14 cellular contexts compared by ENCODE assay signal in the genomic region with DNA sequence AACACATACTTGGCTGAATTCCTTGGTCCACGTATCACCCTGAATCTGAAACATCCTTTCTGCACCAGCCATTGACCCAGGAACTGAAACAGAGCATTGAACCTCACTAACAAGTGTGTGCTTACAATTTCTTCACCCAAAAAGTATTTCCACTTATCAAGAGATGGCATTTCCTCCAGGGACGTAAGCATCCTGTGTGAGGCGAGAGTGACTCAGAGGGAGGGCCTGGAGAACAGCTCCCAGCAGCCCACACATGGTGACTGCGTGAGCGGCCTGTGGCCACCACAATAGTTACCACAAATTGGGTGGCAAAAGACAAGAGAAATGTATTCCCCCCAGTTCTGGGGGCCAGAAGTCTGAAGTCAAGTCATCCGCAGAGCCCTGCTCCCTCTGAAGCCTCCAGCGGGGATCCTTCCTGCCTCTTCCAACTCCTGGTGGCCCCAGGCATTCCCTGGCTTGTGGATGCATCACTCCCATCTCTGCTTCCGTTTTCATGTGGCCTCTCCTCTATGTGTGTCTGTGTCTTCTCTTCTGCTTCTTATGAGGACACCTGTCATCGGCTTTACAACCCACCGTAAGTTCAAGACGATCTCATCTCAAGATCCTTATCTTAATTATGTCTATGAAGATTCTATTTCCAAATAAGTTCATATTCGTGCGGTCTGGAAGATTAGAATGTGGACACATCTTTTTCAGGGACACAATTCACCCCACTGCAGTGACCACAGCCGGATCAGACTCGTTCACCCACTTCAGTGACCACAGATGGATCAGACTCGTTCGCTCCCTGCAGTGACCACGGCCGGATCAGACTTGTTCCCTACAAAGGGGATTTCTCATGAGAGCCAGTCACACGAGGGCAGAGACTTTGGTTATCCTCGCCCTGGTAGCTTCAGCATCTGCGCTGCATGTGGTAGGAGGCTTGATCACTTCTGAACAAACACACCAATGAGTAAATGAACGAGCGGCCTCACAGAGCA.
DNase-seq lines count a peak whose midpoint lies in the region; ATAC-seq, FAIRE-seq and TF ChIP-seq lines count a peak whose summit lies in the region.
"Had no signal": no experiment of that assay in that cellular context is flagged by ENCODE, and none has a peak within 500 bp of the region (broad histone marks: within the 10 kb centered on the region; RNA-seq: fewer than 3 reads in every experiment).

No MANE protein-coding gene starts in this region.

- CTCF ChIA-PET in A549 (lab: Yijun Ruan, JAX) = no interaction called here

- H3K4me1 ChIP-seq in A549 = peaks cover 13% of the 10 kb centered on the region; the same call in 1 of the 3 replicates
- peaks cover 45% of the 10 kb centered on the region for H3K4me1 ChIP-seq in GM23248 (ENCODE audit: insufficient read depth)
- H3K4me1 ChIP-seq in esophagus squamous epithelium = peaks cover 0 to 11% (median 9%) of the 10 kb centered on the region in 3 donors
- H3K4me1 ChIP-seq: colonic mucosa, psoas muscle had no signal

- H3K27me3 ChIP-seq in GM23248 (replicated peaks; ENCODE audit: insufficient read depth) = no peaks in the 10 kb centered on the region
- H3K27me3 ChIP-seq in esophagus squamous epithelium = peaks cover 0 to 6% (median 0%) of the 10 kb centered on the region in 4 donors
- H3K27me3 ChIP-seq: colonic mucosa had no signal

- H3K4me3 ChIP-seq in A549 (no peak overlapping the region), GM23248 (no peak overlapping the region), esophagus squamous epithelium (no peak overlapping the region)
- H3K4me3 ChIP-seq: colonic mucosa, GM23338, psoas muscle, SK-N-MC had no signal

- ATAC-seq in A549 = peak in 1 of 2 experiments; percentile 37; a peak in 1 of 6 replicates
- ATAC-seq: GM23338, psoas muscle had no signal

- no peak overlapping the region for H3K9ac ChIP-seq in GM23248

- no peak for TF ChIP-seq EP300 in A549 (IDR thresholded peaks at IDR 0.05)

- no peak for TF ChIP-seq RAD21 in A549 (conservative IDR thresholded peaks at IDR 0.05 in 1 of 2, IDR thresholded peaks at IDR 0.05 in 1 of 2)

- H3K79me2 ChIP-seq in GM23248 (ENCODE audit: insufficient read depth) = no peaks in the 10 kb centered on the region

- H3K9me3 ChIP-seq in A549 = no peaks in the 10 kb centered on the region
- H3K9me3 ChIP-seq in GM23248 (ENCODE audit: low read depth) = no peaks in the 10 kb centered on the region
- no peaks in the 10 kb centered on the region for H3K9me3 ChIP-seq in esophagus squamous epithelium
- H3K9me3 ChIP-seq: colonic mucosa, psoas muscle had no signal

- 59% methylated on average over 22 of the region's 24 CpGs for WGBS in A549 (ENCODE audit: missing lambda C conversion rate)
- WGBS in GM23248 (ENCODE audit: low coverage in 1 of 2, low lambda C conversion rate in 2 of 2, missing lambda C conversion rate in 2 of 2), 2 experiments = 59 to 65% methylated on average over 24 of the region's 24 CpGs
- 80% methylated on average over 18 of the region's 24 CpGs for WGBS in esophagus squamous epithelium, 2 donors

- TF ChIP-seq CTCF in A549 (IDR thresholded peaks at IDR 0.05) (no peak), esophagus squamous epithelium (IDR thresholded peaks at IDR 0.05) (no peak)

- intact Hi-C loops in esophagus squamous epithelium (cut with DNase I) = no loop called here

- TF ChIP-seq POLR2A in A549 (IDR thresholded peaks at IDR 0.05; ENCODE audit: low read length) (no peak), esophagus squamous epithelium (IDR thresholded peaks at IDR 0.05) (no peak)

- POLR2A ChIA-PET in A549 (lab: Yijun Ruan, JAX) = no interaction called here

- peaks cover 30% of the 10 kb centered on the region for H3F3A ChIP-seq in GM23248 (ENCODE audit: insufficient read depth)

- no peak for FAIRE-seq in A549 (lab: Jason Lieb, UNC)
- FAIRE-seq: D721Med had no signal

- H3K36me3 ChIP-seq in GM23248 (ENCODE audit: low read depth) = no peaks in the 10 kb centered on the region
- H3K36me3 ChIP-seq in esophagus squamous epithelium = no peaks in the 10 kb centered on the region
- H3K36me3 ChIP-seq: colonic mucosa had no signal

- H3K27ac ChIP-seq in A549 (no peak overlapping the region), GM23248 (peak overlapping the region; percentile 75), esophagus squamous epithelium (no peak overlapping the region)
- H3K27ac ChIP-seq: colonic mucosa, psoas muscle, SK-N-MC had no signal

- no peak overlapping the region for H3K4me2 ChIP-seq in A549
- peak overlapping the region; percentile 23 for H3K4me2 ChIP-seq in GM23248 (ENCODE audit: unreplicated experiment)
- H3K4me2 ChIP-seq: GM23338 had no signal

- in situ Hi-C loops in GM23248 (cut with MboI) = no loop called here

- no peaks in the 10 kb centered on the region for H4K20me1 ChIP-seq in GM23248 (ENCODE audit: insufficient read depth)

- DNase-seq in A549 (ENCODE audit: low read depth in 1 of 2, low spot score in 1 of 2) (peak; percentile 20 to 41), GM23248 (peak; percentile 99), SW480 (ENCODE audit: low spot score) (peak; percentile 58), fibroblast of the conjunctiva (ENCODE audit: low read depth) (peak; percentile 62), esophagus squamous epithelium (lab: John Stamatoyannopoulos, UW) (no peak), NCI-H510A (lab: John Stamatoyannopoulos, UW) (no peak), NCI-H1105 treated with DMSO at 0.1 percent for 48 hours (lab: John Stamatoyannopoulos, UW) (no peak), NCI-H82 treated with DMSO at 0.1 percent for 48 hours (lab: John Stamatoyannopoulos, UW; ENCODE audit: unreplicated experiment) (no peak)
- DNase-seq: colonic mucosa, NCI-H1930, psoas muscle had no signal

- H3K9me2 ChIP-seq in GM23248 (ENCODE audit: insufficient read depth) = no peaks in the 10 kb centered on the region

- peak overlapping the region; percentile 40; the same call in 1 of the 2 replicates for H2AFZ ChIP-seq in GM23248
- H2AFZ ChIP-seq: GM23338 had no signal

TF ChIP-seq in A549, 52 proteins besides CTCF, POLR2A, EP300 and RAD21:
- no peak for TF ChIP-seq CHD4 (IDR thresholded peaks at IDR 0.05; ENCODE audit: borderline replicate concordance)
- TF ChIP-seq ZFP36 (IDR thresholded peaks at IDR 0.05; ENCODE audit: borderline replicate concordance, partially characterized antibody) = no peak
- TF ChIP-seq EHF (CRISPR knock-in tag; IDR thresholded peaks at IDR 0.05) = no peak
- TF ChIP-seq, protein P1, sequence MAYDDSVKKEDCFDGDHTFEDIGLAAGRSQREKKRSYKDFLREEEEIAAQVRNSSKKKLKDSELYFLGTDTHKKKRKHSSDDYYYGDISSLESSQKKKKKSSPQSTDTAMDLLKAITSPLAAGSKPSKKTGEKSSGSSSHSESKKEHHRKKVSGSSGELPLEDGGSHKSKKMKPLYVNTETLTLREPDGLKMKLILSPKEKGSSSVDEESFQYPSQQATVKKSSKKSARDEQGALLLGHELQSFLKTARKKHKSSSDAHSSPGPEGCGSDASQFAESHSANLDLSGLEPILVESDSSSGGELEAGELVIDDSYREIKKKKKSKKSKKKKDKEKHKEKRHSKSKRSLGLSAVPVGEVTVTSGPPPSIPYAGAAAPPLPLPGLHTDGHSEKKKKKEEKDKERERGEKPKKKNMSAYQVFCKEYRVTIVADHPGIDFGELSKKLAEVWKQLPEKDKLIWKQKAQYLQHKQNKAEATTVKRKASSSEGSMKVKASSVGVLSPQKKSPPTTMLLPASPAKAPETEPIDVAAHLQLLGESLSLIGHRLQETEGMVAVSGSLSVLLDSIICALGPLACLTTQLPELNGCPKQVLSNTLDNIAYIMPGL (CRISPR knock-in tag; IDR thresholded peaks at IDR 0.05; ENCODE audit: borderline replicate concordance) = no peak
- no peak for TF ChIP-seq HEYL (CRISPR knock-in tag; IDR thresholded peaks at IDR 0.05)
- TF ChIP-seq ELK1 (IDR thresholded peaks at IDR 0.05; ENCODE audit: low read depth, low read length) = no peak

Comparison
In these comparisons a context has a peak if more than half of its experiments do, and no peak if none do; other contexts are left out.
1. DNase-seq: peak in A549 (2 of 2), GM23248 (single experiment), SW480 (single experiment) and fibroblast of the conjunctiva (single experiment); none in esophagus squamous epithelium (single experiment), NCI-H510A (single experiment), NCI-H1105 treated with DMSO at 0.1 percent for 48 hours (single experiment) and NCI-H82 treated with DMSO at 0.1 percent for 48 hours (single experiment).